In the genomic region with DNA sequence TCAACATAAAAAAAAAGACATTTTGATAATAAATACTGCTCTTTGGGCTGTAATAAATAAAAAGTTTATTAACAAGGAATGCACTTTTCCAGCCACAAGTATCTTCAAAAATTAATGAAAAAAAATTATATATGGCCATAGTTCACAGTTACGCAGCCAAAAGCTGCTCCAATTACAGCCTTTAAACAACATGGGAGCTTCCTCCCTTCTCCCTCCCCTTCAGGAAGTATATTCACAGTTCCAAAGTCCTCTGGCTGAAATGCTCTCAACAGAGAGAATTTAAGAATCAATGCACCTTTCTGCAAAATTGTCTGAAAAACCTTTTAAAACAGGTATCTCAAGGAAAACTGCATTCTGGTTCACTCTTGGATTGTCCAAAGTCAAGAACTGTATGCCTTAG, we compare ENCODE assay signal across 18 cellular contexts. TPM values are rescaled to one million over a fixed set of nuclear protein-coding genes. Genes with fewer than 3 reads are reported as not detected.
DNase-seq lines count a peak whose midpoint lies in the region; ATAC-seq and TF ChIP-seq lines count a peak whose summit lies in the region.
"Had no signal": no experiment of that assay in that cellular context is flagged by ENCODE, and none has a peak within 500 bp of the region (broad histone marks: within the 10 kb centered on the region; RNA-seq: fewer than 3 reads in every experiment).

No MANE protein-coding gene starts in this region.

- peak overlapping the region; percentile 27 for H3K4me3 ChIP-seq in lung
- H3K4me3 ChIP-seq in upper lobe of right lung, result peak overlapping the region; percentile 80
- H3K4me3 ChIP-seq in naive thymus-derived CD4-positive, alpha-beta T cell (ENCODE audit: low read length), result no peak overlapping the region
- H3K4me3 ChIP-seq: esophagus muscularis mucosa, tibial nerve had no signal

- H3K27me3 Mint-ChIP-seq in activated CD4-positive, alpha-beta T cell treated with anti-CD3 and anti-CD28 coated beads, Interleukin-2, amount 10 ng/mL, durations not matched to agents 24 days and 14 days, result peaks cover 26% of the 10 kb centered on the region
- no peaks in the 10 kb centered on the region for H3K27me3 Mint-ChIP-seq in endothelial cell (ENCODE audit: unreplicated experiment)
- H3K27me3 Mint-ChIP-seq in naive thymus-derived CD4-positive, alpha-beta T cell, result peaks cover 4 to 33% (median 12%) of the 10 kb centered on the region in 5 donors

- CTCF ChIA-PET in naive thymus-derived CD4-positive, alpha-beta T cell (lab: Charles Lee), result no interaction called here

- DNase-seq in activated CD4-positive, alpha-beta T cell treated with anti-CD3 and anti-CD28 coated beads, Interleukin-2, amount 10 ng/mL, durations not matched to agents 24 days and 14 days, result peak; percentile 25
- DNase-seq in activated CD4-positive, alpha-beta T cell treated with anti-CD3 and anti-CD28 coated beads, Interleukin-2, amount 50 U/mL, for 4 hours, result no peak
- DNase-seq in endothelial cell (ENCODE audit: low spot score) (no peak), lung (ENCODE audit: low spot score) (no peak), upper lobe of right lung (no peak), T-helper 9 cell (no peak), T-helper 1 cell (no peak)
- no peak for DNase-seq in naive thymus-derived CD4-positive, alpha-beta T cell
- DNase-seq: 8988T; activated CD4-positive, alpha-beta T cell treated with anti-CD3 and anti-CD28 coated beads, Interleukin-2, amount 50 U/mL, for 48 hours; CD4-positive, alpha-beta memory T cell; GOT3; Kasumi-1; NCI-H510A treated with DMSO at 0.1 percent for 48 hours; stimulated activated CD4-positive, alpha-beta T cell treated with anti-CD3 and anti-CD28 coated beads, Interleukin-4, amount 100 ng/mL, for 24 hours had no signal

- H3K36me3 Mint-ChIP-seq in activated CD4-positive, alpha-beta T cell treated with anti-CD3 and anti-CD28 coated beads, Interleukin-2, amount 10 ng/mL, durations not matched to agents 24 days and 14 days (ENCODE audit: low read depth), result peaks cover 14% of the 10 kb centered on the region
- H3K36me3 Mint-ChIP-seq in endothelial cell (ENCODE audit: low read depth, unreplicated experiment), result peaks cover 79% of the 10 kb centered on the region
- peaks cover 0 to 12% (median 4%) of the 10 kb centered on the region in 5 donors for H3K36me3 Mint-ChIP-seq in naive thymus-derived CD4-positive, alpha-beta T cell

- ATAC-seq in lung (ENCODE audit: insufficient read depth, low FRiP score) (no peak), upper lobe of right lung (no peak)
- no peak for ATAC-seq in naive thymus-derived CD4-positive, alpha-beta T cell
- ATAC-seq: sciatic nerve had no signal

- intact Hi-C loops in activated CD4-positive, alpha-beta T cell treated with anti-CD3 and anti-CD28 coated beads, Interleukin-2, amount 10 ng/mL, durations not matched to agents 24 days and 14 days (cut with micrococcal nuclease), result no loop called here
- intact Hi-C loops in upper lobe of right lung (cut with DNase I), result no loop called here
- intact Hi-C loops in naive thymus-derived CD4-positive, alpha-beta T cell (cut with micrococcal nuclease), result no loop called here

- no peak overlapping the region for H3K27ac Mint-ChIP-seq in activated CD4-positive, alpha-beta T cell treated with anti-CD3 and anti-CD28 coated beads, Interleukin-2, amount 10 ng/mL, durations not matched to agents 24 days and 14 days
- peak overlapping the region; percentile 27 for H3K27ac Mint-ChIP-seq in endothelial cell (ENCODE audit: unreplicated experiment)
- no peak overlapping the region for H3K27ac Mint-ChIP-seq in naive thymus-derived CD4-positive, alpha-beta T cell
- H3K27ac Mint-ChIP-seq: CD4-positive, alpha-beta memory T cell had no signal

- TF ChIP-seq CTCF in endothelial cell (IDR thresholded peaks at IDR 0.05; ENCODE audit: unreplicated experiment) (no peak), lung (IDR thresholded peaks at IDR 0.05; ENCODE audit: control extremely low read depth, extremely low read depth) (no peak), upper lobe of right lung (IDR thresholded peaks at IDR 0.05) (no peak)

- POLR2A ChIA-PET in naive thymus-derived CD4-positive, alpha-beta T cell (lab: Charles Lee), result no interaction called here

- H3K4me3 Mint-ChIP-seq in activated CD4-positive, alpha-beta T cell treated with anti-CD3 and anti-CD28 coated beads, Interleukin-2, amount 10 ng/mL, durations not matched to agents 24 days and 14 days, result no peak overlapping the region
- peak overlapping the region; percentile 100 for H3K4me3 Mint-ChIP-seq in endothelial cell (ENCODE audit: unreplicated experiment)
- no peak overlapping the region for H3K4me3 Mint-ChIP-seq in naive thymus-derived CD4-positive, alpha-beta T cell
- H3K4me3 Mint-ChIP-seq: CD4-positive, alpha-beta memory T cell had no signal

- 75 to 94% methylated on average over 1 of the region's 1 CpG for WGBS in lung, 2 donors

- H3K36me3 ChIP-seq in lung (ENCODE audit: control insufficient read depth in 2 of 2, insufficient read depth in 2 of 2, low read length in 2 of 2) (peaks cover 9 to 14% of the 10 kb centered on the region in 2 donors), upper lobe of right lung (peaks cover 46% of the 10 kb centered on the region)
- H3K36me3 ChIP-seq in naive thymus-derived CD4-positive, alpha-beta T cell (ENCODE audit: control insufficient read depth in 2 of 3, insufficient read depth in 3 of 3, low read length in 3 of 3), result no peaks in the 10 kb centered on the region

- H3K4me1 ChIP-seq in lung (ENCODE audit: control insufficient read depth in 2 of 2, insufficient read depth in 2 of 2, low read length in 2 of 2) (peaks cover 0 to 19% of the 10 kb centered on the region in 2 donors), upper lobe of right lung (peaks cover 9% of the 10 kb centered on the region)
- peaks cover 0 to 6% of the 10 kb centered on the region in 2 donors for H3K4me1 ChIP-seq in naive thymus-derived CD4-positive, alpha-beta T cell (ENCODE audit: control insufficient read depth in 2 of 2, insufficient read depth in 2 of 2, low read length in 2 of 2)

- no peaks in the 10 kb centered on the region for H3K9me3 Mint-ChIP-seq in activated CD4-positive, alpha-beta T cell treated with anti-CD3 and anti-CD28 coated beads, Interleukin-2, amount 10 ng/mL, durations not matched to agents 24 days and 14 days
- no peaks in the 10 kb centered on the region for H3K9me3 Mint-ChIP-seq in endothelial cell (ENCODE audit: unreplicated experiment)
- no peaks in the 10 kb centered on the region for H3K9me3 Mint-ChIP-seq in naive thymus-derived CD4-positive, alpha-beta T cell
- H3K9me3 Mint-ChIP-seq: CD4-positive, alpha-beta memory T cell had no signal

- peaks cover 6% of the 10 kb centered on the region for H3K4me1 Mint-ChIP-seq in activated CD4-positive, alpha-beta T cell treated with anti-CD3 and anti-CD28 coated beads, Interleukin-2, amount 10 ng/mL, durations not matched to agents 24 days and 14 days
- H3K4me1 Mint-ChIP-seq in endothelial cell (ENCODE audit: unreplicated experiment), result peaks cover 47% of the 10 kb centered on the region
- peaks cover 5 to 12% (median 9%) of the 10 kb centered on the region in 7 donors for H3K4me1 Mint-ChIP-seq in naive thymus-derived CD4-positive, alpha-beta T cell

- no peaks in the 10 kb centered on the region for H3K9me3 ChIP-seq in lung (ENCODE audit: control insufficient read depth in 2 of 2, insufficient read depth in 1 of 2, low read length in 1 of 2)
- H3K9me3 ChIP-seq in upper lobe of right lung, result no peaks in the 10 kb centered on the region
- H3K9me3 ChIP-seq in naive thymus-derived CD4-positive, alpha-beta T cell (ENCODE audit: control insufficient read depth in 2 of 3, low read length in 3 of 3), result no peaks in the 10 kb centered on the region
- H3K9me3 ChIP-seq: esophagus muscularis mucosa, tibial nerve had no signal

- H3K27me3 ChIP-seq in lung (ENCODE audit: control insufficient read depth, insufficient read depth) (no peaks in the 10 kb centered on the region), upper lobe of right lung (no peaks in the 10 kb centered on the region)
- no peaks in the 10 kb centered on the region for H3K27me3 ChIP-seq in naive thymus-derived CD4-positive, alpha-beta T cell (ENCODE audit: control insufficient read depth in 2 of 2, insufficient read depth in 2 of 2, low read length in 2 of 2)
- H3K27me3 ChIP-seq: esophagus muscularis mucosa, tibial nerve had no signal

- H3K27ac ChIP-seq in lung (ENCODE audit: low read depth in 1 of 2, low read length in 1 of 2) (no peak overlapping the region), upper lobe of right lung (no peak overlapping the region)
- H3K27ac ChIP-seq in naive thymus-derived CD4-positive, alpha-beta T cell (ENCODE audit: low read depth, low read length), result no peak overlapping the region
- H3K27ac ChIP-seq: esophagus muscularis mucosa had no signal

RNA-seq across cellular contexts. Expression of gene PLK2, which starts 5.9 kb away (rescaled TPM):
- 25.6 and 30.1 TPM in 2 replicates for total RNA-seq in activated CD4-positive, alpha-beta T cell treated with anti-CD3 and anti-CD28 coated beads, Interleukin-2, amount 10 ng/mL, durations not matched to agents 24 days and 14 days
- 572 TPM for total RNA-seq in endothelial cell (ENCODE audit: unreplicated experiment)
- total RNA-seq in lung, result 100 to 1,000 TPM in 1 of 2 donors, 10 to 100 TPM in 1; 57.1 to 363 TPM
- polyA plus RNA-seq in lung, result 10 to 100 TPM; 20.1 to 24.8 TPM
- total RNA-seq in upper lobe of right lung, result 41.1 TPM
- total RNA-seq in naive thymus-derived CD4-positive, alpha-beta T cell, result 10 to 100 TPM in 2 of 5 experiments, 1 to 10 TPM in 3; 5.7 to 29.5 (median 9.3) TPM
- 1 to 10 TPM in 1 of 2 donors, under 1 TPM in 1; 0.77 to 2.6 TPM for polyA plus RNA-seq in naive thymus-derived CD4-positive, alpha-beta T cell

RNA-seq across cellular contexts. Expression of gene GAPT, which starts 37.2 kb away (rescaled TPM):
- total RNA-seq in activated CD4-positive, alpha-beta T cell treated with anti-CD3 and anti-CD28 coated beads, Interleukin-2, amount 10 ng/mL, durations not matched to agents 24 days and 14 days, result not detected in 2 replicates
- total RNA-seq in endothelial cell (ENCODE audit: unreplicated experiment) (1.4 TPM), lung (1 to 10 TPM; 4.0 to 5.1 TPM), upper lobe of right lung (5.2 TPM)
- 10 to 100 TPM in 1 of 2 donors, 1 to 10 TPM in 1; 4.1 to 20.5 TPM for polyA plus RNA-seq in lung
- 10 to 100 TPM in 1 of 5 experiments, 1 to 10 TPM in 1, under 1 TPM in 2, not detected in 1; 0.57 to 11.7 (median 1.5) TPM for total RNA-seq in naive thymus-derived CD4-positive, alpha-beta T cell
- under 1 TPM; 0.54 to 0.97 TPM for polyA plus RNA-seq in naive thymus-derived CD4-positive, alpha-beta T cell
- total RNA-seq: CD4-positive, alpha-beta memory T cell had no signal
